Comparison of ENCODE assay signal across 1 cellular context in the genomic region with DNA sequence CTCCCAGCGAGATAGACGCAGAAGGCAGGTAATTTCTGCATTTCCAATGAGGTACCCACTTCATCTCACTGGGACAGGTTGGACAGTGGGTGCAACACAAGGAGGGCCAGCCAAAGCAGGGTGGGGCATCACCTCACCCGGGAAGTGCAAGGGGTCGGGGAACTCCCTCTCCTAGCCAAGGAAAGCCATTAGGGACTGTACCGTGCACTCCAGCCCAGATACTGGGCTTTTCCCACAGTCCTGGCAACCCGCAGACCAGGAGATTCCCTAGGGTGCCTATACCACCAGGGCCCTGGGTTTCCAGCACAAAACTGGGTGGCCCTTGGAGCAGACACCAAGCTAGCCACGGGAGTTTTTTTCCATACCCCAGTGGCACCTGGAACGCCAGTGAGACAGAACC.
TF ChIP-seq lines count a peak whose summit lies in the region.

No MANE protein-coding gene starts in this region.

TF ChIP-seq in GM23338, 12 proteins besides CTCF, POLR2A, EP300 and RAD21 (continued from another document):
- TF ChIP-seq NANOG (IDR thresholded peaks at IDR 0.05; ENCODE audit: borderline replicate concordance) = no peak
- no peak for TF ChIP-seq CREB1 (CRISPR knock-in tag; IDR thresholded peaks at IDR 0.05; ENCODE audit: low read depth)
- no peak for TF ChIP-seq ZNF114 (CRISPR knock-in tag; IDR thresholded peaks at IDR 0.05)
